In genomic region chr10:79898597-79899325, GRCh38 we compare ENCODE assay signal across 20 cellular contexts. TPM values are rescaled to one million over a fixed set of nuclear protein-coding genes. Genes with fewer than 3 reads are reported as not detected.
DNase-seq lines count a peak whose midpoint lies in the region; FAIRE-seq and TF ChIP-seq lines count a peak whose summit lies in the region.
"Had no signal": no experiment of that assay in that cellular context is flagged by ENCODE, and none has a peak within 500 bp of the region (broad histone marks: within the 10 kb centered on the region; RNA-seq: fewer than 3 reads in every experiment).

No MANE protein-coding gene starts in this region.

- H3K27me3 ChIP-seq in GM23248 (replicated peaks; ENCODE audit: insufficient read depth) (no peaks in the 10 kb centered on the region; the same call in none of the 2 replicates), Peyer's patch (no peaks in the 10 kb centered on the region), adrenal gland (no peaks in the 10 kb centered on the region)
- H3K27me3 ChIP-seq: BE2C had no signal

- TF ChIP-seq POLR2A in Peyer's patch (IDR thresholded peaks at IDR 0.05) (no peak), adrenal gland (IDR thresholded peaks at IDR 0.05) (no peak)

- H3K4me3 ChIP-seq in AG10803 (ENCODE audit: low read length) (no peak overlapping the region), GM23248 (no peak overlapping the region), Peyer's patch (no peak overlapping the region), adrenal gland (no peak overlapping the region)
- H3K4me3 ChIP-seq: PC-9 had no signal

- H3K9me3 ChIP-seq in GM23248 (ENCODE audit: low read depth), result no peaks in the 10 kb centered on the region
- H3K9me3 ChIP-seq in Peyer's patch, result no peaks in the 10 kb centered on the region
- no peaks in the 10 kb centered on the region for H3K9me3 ChIP-seq in adrenal gland (replicated peaks in 1 of 3)
- H3K9me3 ChIP-seq: BE2C had no signal

- H3K9ac ChIP-seq in GM23248, result no peak overlapping the region

- H3F3A ChIP-seq in GM23248 (ENCODE audit: insufficient read depth), result no peaks in the 10 kb centered on the region

- H2AFZ ChIP-seq in GM23248, result no peak overlapping the region
- H2AFZ ChIP-seq: PC-9 had no signal

- intact Hi-C loops in adrenal gland (cut with DNase I), result no loop called here

- H3K9me2 ChIP-seq in GM23248 (ENCODE audit: insufficient read depth), result no peaks in the 10 kb centered on the region

- TF ChIP-seq CTCF in AG10803 (conservative IDR thresholded peaks at IDR 0.05; ENCODE audit: low read length) (no peak), Peyer's patch (IDR thresholded peaks at IDR 0.05) (no peak), adrenal gland (IDR thresholded peaks at IDR 0.05) (no peak)

- in situ Hi-C loops in GM23248 (cut with MboI), result no loop called here

- 53 to 56% methylated on average over 3 of the region's 3 CpGs for WGBS in GM23248 (ENCODE audit: low coverage in 1 of 2, low lambda C conversion rate in 2 of 2, missing lambda C conversion rate in 2 of 2), 2 experiments
- 68 to 81% (median 78%) methylated on average over 3 of the region's 3 CpGs for WGBS in adrenal gland, 4 donors

- H3K27ac ChIP-seq in GM23248 (no peak overlapping the region), Peyer's patch (no peak overlapping the region), adrenal gland (no peak overlapping the region)
- H3K27ac ChIP-seq: PC-9 had no signal

- H3K79me2 ChIP-seq in GM23248 (ENCODE audit: insufficient read depth), result no peaks in the 10 kb centered on the region

- FAIRE-seq in islet of Langerhans (lab: Jason Lieb, UNC), result peak; percentile 47

- no peak overlapping the region for H3K4me2 ChIP-seq in GM23248 (ENCODE audit: unreplicated experiment)
- H3K4me2 ChIP-seq: PC-9 had no signal

- no peaks in the 10 kb centered on the region for H3K4me1 ChIP-seq in GM23248 (ENCODE audit: insufficient read depth)
- no peaks in the 10 kb centered on the region for H3K4me1 ChIP-seq in Peyer's patch
- H3K4me1 ChIP-seq in adrenal gland (replicated peaks in 1 of 2), result no peaks in the 10 kb centered on the region
- H3K4me1 ChIP-seq: BE2C had no signal

- H3K36me3 ChIP-seq in GM23248 (ENCODE audit: low read depth), result no peaks in the 10 kb centered on the region
- H3K36me3 ChIP-seq in Peyer's patch, result no peaks in the 10 kb centered on the region
- no peaks in the 10 kb centered on the region for H3K36me3 ChIP-seq in adrenal gland (replicated peaks in 1 of 2)
- H3K36me3 ChIP-seq: BE2C had no signal

- no peaks in the 10 kb centered on the region for H4K20me1 ChIP-seq in GM23248 (ENCODE audit: insufficient read depth)

- DNase-seq in AG10803 (ENCODE audit: low read depth) (peak; percentile 76), GM23248 (peak; percentile 12), amniotic epithelial cell (ENCODE audit: low read depth) (peak; percentile 39), NCI-H1048 (lab: John Stamatoyannopoulos, UW) (no peak), Peyer's patch (no peak), adrenal gland (no peak)
- DNase-seq in activated CD8-positive, alpha-beta memory T cell treated with anti-CD3 and anti-CD28 coated beads, Interleukin-2, amount 50 U/mL, for 4 hours, result no peak
- DNase-seq: BE2C; CD4-positive, alpha-beta memory T cell; H9; MV-4-11; NCI-H1436; NCI-H2029 treated with DMSO at 0.1 percent for 48 hours; NCI-H446 treated with DMSO at 0.1 percent for 48 hours had no signal

RNA-seq across cellular contexts. Expression of gene SFTPD, which starts 50.1 kb away (rescaled TPM):
- not detected in 2 replicates for total RNA-seq in GM23248 (2014; rRNA removed; shearing (Covaris generic))
- 0.24 and 0.46 TPM in 2 replicates for polyA plus RNA-seq in GM23248 (2016; fragmentation: Nextera tagmentation; extraction: Ambion mirVana)
- not detected for total RNA-seq in Peyer's patch
- total RNA-seq in adrenal gland, result 1 to 10 TPM in 1 of 8 donors, under 1 TPM in 4, not detected in 3; 0.69 to 1.0 (median 0.77) TPM
- polyA plus RNA-seq in adrenal gland, result under 1 TPM; 0.24 to 0.57 (median 0.34) TPM
- total RNA-seq: A673; CD4-positive, alpha-beta memory T cell; G401; HT-29; PC-9 had no signal
- polyA plus RNA-seq: CD4-positive, alpha-beta memory T cell; IgD-negative memory B cell had no signal

Comparison
In these comparisons a context has a peak if more than half of its experiments do, and no peak if none do; other contexts are left out.
1. DNase-seq: peak in AG10803 (single experiment), GM23248 (single experiment) and amniotic epithelial cell (single experiment); none in NCI-H1048 (single experiment), Peyer's patch (0 of 3), activated CD8-positive, alpha-beta memory T cell treated with anti-CD3 and anti-CD28 coated beads, Interleukin-2, amount 50 U/mL, for 4 hours (single experiment) and adrenal gland (0 of 7).